In the genomic region with DNA sequence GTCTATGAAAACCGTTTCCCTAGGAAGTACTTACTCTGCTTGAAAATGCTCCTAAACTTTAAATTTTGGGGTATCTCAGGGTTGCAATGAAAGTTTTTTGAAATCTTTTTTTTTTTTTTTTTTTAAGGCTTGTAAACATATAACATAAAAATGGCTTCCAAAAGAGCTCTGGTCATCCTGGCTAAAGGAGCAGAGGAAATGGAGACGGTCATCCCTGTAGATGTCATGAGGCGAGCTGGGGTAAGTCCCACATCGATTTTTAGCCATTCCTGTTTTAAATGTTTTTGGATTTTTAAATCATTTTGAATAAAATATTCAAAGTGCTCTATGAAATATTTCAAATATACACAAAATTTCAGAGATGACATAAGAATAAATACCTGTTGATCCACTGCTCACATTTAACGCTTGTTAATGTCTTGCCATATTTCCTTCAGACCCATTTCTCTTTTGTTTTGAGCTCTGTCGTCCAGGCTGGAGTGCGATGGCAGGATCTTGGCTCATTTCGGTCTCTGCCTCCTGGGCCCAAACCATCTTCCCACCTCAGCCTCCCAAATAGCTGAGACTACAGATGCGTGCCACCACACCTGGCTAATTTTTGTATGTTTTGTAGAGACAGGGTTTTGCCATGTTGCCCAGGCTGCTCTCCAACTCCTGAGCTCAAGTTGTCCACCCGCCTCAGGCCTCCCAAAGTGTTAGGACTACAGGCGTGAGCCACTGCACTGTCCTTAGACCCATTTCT, we compare ENCODE assay signal across 1 cellular context.
TF ChIP-seq lines count a peak whose summit lies in the region.

No MANE protein-coding gene starts in this region.

TF ChIP-seq in H1, 55 proteins besides CTCF, POLR2A, EP300 and RAD21:
- TF ChIP-seq SUZ12 (IDR thresholded peaks at IDR 0.05; ENCODE audit: low read length) (no peak), PHF8 (conservative IDR thresholded peaks at IDR 0.05; ENCODE audit: low read depth, low read length) (no peak), TAF1 (IDR thresholded peaks at IDR 0.05; ENCODE audit: low read depth, low read length) (no peak), CHD1 (IDR thresholded peaks at IDR 0.05; ENCODE audit: low read depth, low read length) (no peak), TEAD4 (IDR thresholded peaks at IDR 0.05; ENCODE audit: low read depth, low read length) (no peak), CHD2 (IDR thresholded peaks at IDR 0.05; ENCODE audit: low read length) (no peak), EGR1 (IDR thresholded peaks at IDR 0.05; ENCODE audit: borderline replicate concordance, low read depth, low read length) (no peak), BRCA1 (IDR thresholded peaks at IDR 0.05; ENCODE audit: low read depth, low read length) (no peak), SP1 (IDR thresholded peaks at IDR 0.05; ENCODE audit: low read depth, low read length) (no peak), NRF1 (IDR thresholded peaks at IDR 0.05; ENCODE audit: low read depth, low read length) (no peak), SIRT6 (IDR thresholded peaks at IDR 0.05; ENCODE audit: low read length) (no peak), EZH2 (IDR thresholded peaks at IDR 0.05; ENCODE audit: low read depth, low read length, severe bottlenecking) (no peak), CTBP2 (IDR thresholded peaks at IDR 0.05; ENCODE audit: borderline replicate concordance, insufficient read depth, insufficient read length, low read length) (no peak), CBX8 (IDR thresholded peaks at IDR 0.05; ENCODE audit: borderline replicate concordance, low read depth, low read length) (no peak), HDAC2 (IDR thresholded peaks at IDR 0.05; ENCODE audit: borderline replicate concordance in 1 of 2, low read depth in 2 of 2, low read length in 2 of 2) (no peak), HDAC6 (IDR thresholded peaks at IDR 0.05; ENCODE audit: low read depth, low read length) (no peak), KDM1A (IDR thresholded peaks at IDR 0.05; ENCODE audit: borderline replicate concordance, low read length) (no peak), BACH1 (IDR thresholded peaks at IDR 0.05; ENCODE audit: low read length) (no peak)
- TF ChIP-seq, protein P1, sequence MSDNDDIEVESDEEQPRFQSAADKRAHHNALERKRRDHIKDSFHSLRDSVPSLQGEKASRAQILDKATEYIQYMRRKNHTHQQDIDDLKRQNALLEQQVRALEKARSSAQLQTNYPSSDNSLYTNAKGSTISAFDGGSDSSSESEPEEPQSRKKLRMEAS (IDR thresholded peaks at IDR 0.05) = no peak
- TF ChIP-seq, protein P2, sequence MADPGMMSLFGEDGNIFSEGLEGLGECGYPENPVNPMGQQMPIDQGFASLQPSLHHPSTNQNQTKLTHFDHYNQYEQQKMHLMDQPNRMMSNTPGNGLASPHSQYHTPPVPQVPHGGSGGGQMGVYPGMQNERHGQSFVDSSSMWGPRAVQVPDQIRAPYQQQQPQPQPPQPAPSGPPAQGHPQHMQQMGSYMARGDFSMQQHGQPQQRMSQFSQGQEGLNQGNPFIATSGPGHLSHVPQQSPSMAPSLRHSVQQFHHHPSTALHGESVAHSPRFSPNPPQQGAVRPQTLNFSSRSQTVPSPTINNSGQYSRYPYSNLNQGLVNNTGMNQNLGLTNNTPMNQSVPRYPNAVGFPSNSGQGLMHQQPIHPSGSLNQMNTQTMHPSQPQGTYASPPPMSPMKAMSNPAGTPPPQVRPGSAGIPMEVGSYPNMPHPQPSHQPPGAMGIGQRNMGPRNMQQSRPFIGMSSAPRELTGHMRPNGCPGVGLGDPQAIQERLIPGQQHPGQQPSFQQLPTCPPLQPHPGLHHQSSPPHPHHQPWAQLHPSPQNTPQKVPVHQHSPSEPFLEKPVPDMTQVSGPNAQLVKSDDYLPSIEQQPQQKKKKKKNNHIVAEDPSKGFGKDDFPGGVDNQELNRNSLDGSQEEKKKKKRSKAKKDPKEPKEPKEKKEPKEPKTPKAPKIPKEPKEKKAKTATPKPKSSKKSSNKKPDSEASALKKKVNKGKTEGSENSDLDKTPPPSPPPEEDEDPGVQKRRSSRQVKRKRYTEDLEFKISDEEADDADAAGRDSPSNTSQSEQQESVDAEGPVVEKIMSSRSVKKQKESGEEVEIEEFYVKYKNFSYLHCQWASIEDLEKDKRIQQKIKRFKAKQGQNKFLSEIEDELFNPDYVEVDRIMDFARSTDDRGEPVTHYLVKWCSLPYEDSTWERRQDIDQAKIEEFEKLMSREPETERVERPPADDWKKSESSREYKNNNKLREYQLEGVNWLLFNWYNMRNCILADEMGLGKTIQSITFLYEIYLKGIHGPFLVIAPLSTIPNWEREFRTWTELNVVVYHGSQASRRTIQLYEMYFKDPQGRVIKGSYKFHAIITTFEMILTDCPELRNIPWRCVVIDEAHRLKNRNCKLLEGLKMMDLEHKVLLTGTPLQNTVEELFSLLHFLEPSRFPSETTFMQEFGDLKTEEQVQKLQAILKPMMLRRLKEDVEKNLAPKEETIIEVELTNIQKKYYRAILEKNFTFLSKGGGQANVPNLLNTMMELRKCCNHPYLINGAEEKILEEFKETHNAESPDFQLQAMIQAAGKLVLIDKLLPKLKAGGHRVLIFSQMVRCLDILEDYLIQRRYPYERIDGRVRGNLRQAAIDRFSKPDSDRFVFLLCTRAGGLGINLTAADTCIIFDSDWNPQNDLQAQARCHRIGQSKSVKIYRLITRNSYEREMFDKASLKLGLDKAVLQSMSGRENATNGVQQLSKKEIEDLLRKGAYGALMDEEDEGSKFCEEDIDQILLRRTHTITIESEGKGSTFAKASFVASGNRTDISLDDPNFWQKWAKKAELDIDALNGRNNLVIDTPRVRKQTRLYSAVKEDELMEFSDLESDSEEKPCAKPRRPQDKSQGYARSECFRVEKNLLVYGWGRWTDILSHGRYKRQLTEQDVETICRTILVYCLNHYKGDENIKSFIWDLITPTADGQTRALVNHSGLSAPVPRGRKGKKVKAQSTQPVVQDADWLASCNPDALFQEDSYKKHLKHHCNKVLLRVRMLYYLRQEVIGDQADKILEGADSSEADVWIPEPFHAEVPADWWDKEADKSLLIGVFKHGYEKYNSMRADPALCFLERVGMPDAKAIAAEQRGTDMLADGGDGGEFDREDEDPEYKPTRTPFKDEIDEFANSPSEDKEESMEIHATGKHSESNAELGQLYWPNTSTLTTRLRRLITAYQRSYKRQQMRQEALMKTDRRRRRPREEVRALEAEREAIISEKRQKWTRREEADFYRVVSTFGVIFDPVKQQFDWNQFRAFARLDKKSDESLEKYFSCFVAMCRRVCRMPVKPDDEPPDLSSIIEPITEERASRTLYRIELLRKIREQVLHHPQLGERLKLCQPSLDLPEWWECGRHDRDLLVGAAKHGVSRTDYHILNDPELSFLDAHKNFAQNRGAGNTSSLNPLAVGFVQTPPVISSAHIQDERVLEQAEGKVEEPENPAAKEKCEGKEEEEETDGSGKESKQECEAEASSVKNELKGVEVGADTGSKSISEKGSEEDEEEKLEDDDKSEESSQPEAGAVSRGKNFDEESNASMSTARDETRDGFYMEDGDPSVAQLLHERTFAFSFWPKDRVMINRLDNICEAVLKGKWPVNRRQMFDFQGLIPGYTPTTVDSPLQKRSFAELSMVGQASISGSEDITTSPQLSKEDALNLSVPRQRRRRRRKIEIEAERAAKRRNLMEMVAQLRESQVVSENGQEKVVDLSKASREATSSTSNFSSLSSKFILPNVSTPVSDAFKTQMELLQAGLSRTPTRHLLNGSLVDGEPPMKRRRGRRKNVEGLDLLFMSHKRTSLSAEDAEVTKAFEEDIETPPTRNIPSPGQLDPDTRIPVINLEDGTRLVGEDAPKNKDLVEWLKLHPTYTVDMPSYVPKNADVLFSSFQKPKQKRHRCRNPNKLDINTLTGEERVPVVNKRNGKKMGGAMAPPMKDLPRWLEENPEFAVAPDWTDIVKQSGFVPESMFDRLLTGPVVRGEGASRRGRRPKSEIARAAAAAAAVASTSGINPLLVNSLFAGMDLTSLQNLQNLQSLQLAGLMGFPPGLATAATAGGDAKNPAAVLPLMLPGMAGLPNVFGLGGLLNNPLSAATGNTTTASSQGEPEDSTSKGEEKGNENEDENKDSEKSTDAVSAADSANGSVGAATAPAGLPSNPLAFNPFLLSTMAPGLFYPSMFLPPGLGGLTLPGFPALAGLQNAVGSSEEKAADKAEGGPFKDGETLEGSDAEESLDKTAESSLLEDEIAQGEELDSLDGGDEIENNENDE (IDR thresholded peaks at IDR 0.05; ENCODE audit: insufficient replicate concordance, low read length) = no peak
